1 cellular context compared by ENCODE assay signal in the genomic region with DNA sequence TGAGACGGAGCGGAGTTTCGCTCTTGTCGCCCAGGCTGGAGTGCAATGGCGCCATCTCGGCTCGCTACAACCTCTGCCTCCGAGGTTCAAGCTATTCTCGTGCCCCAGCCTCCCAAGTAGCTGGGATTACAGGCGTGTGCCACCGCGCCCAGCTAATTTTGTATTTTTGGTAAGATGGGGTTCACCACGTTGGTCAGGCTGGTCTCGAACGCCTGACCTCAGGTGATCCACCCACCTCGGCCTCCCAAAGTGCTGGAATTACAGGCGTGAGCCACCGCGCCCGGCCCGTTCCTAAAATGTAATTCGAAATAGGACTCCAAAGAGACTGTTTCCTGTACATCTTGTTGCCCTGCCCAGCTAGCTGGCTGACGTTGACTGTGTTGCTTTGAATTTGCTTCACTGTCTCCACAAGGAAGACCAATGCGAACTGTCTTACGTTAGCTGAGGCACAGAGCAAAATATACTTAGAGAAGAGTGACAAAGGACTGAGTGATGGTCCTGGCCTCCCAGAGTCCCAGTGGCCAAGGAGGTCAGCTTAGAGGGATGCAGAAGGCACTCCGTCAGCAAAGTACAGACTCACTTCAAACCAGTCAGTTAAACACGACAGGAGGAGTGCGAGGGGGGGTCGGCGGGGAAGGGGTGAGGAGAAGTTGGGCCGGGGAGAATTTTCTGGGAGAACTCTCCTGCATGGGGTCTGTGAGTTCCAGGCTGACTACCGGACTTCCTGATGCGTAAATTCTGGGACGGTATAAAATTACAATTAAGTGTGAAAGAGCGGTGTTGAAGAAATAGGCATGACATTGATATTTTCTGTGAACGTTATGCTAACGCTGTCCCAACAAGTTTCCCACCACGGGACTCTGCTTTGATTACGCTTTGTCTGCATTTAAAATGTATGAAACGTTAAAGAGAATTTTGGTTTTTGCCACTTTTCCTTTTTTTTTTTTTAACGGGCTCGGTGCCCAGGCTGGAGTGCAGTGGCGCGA.
TF ChIP-seq lines count a peak whose summit lies in the region.

No MANE protein-coding gene starts in this region.

TF ChIP-seq in K562, 482 proteins besides CTCF, POLR2A, EP300 and RAD21 (continued from another document and continues in another):
- TF ChIP-seq, protein P1, sequence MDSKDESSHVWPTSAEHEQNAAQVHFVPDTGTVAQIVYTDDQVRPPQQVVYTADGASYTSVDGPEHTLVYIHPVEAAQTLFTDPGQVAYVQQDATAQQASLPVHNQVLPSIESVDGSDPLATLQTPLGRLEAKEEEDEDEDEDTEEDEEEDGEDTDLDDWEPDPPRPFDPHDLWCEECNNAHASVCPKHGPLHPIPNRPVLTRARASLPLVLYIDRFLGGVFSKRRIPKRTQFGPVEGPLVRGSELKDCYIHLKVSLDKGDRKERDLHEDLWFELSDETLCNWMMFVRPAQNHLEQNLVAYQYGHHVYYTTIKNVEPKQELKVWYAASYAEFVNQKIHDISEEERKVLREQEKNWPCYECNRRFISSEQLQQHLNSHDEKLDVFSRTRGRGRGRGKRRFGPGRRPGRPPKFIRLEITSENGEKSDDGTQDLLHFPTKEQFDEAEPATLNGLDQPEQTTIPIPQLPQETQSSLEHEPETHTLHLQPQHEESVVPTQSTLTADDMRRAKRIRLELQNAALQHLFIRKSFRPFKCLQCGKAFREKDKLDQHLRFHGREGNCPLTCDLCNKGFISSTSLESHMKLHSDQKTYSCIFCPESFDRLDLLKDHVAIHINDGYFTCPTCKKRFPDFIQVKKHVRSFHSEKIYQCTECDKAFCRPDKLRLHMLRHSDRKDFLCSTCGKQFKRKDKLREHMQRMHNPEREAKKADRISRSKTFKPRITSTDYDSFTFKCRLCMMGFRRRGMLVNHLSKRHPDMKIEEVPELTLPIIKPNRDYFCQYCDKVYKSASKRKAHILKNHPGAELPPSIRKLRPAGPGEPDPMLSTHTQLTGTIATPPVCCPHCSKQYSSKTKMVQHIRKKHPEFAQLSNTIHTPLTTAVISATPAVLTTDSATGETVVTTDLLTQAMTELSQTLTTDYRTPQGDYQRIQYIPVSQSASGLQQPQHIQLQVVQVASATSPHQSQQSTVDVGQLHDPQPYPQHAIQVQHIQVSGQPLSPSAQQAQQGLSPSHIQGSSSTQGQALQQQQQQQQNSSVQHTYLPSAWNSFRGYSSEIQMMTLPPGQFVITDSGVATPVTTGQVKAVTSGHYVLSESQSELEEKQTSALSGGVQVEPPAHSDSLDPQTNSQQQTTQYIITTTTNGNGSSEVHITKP (IDR thresholded peaks at IDR 0.05; ENCODE audit: partially characterized antibody), result peak; percentile 11
- TF ChIP-seq ARID1B (IDR thresholded peaks at IDR 0.05) (no peak; the same call in 1 of the 2 replicates), TCF7 (IDR thresholded peaks at IDR 0.05; ENCODE audit: borderline replicate concordance) (no peak), OTX1 (CRISPR knock-in tag; IDR thresholded peaks at IDR 0.05) (no peak), KAT2B (IDR thresholded peaks at IDR 0.05; ENCODE audit: low read depth, low read length) (no peak), POLR2H (tag; IDR thresholded peaks at IDR 0.05; ENCODE audit: low read depth) (no peak), ZNF77 (CRISPR knock-in tag; IDR thresholded peaks at IDR 0.05) (no peak), MCM7 (IDR thresholded peaks at IDR 0.05) (no peak), TCFL5 (CRISPR knock-in tag; conservative IDR thresholded peaks at IDR 0.05) (no peak), TARDBP (IDR thresholded peaks at IDR 0.05) (peak; percentile 51; the same call in 1 of the 2 replicates), ZNF239 (CRISPR knock-in tag; IDR thresholded peaks at IDR 0.05) (no peak), ZNF274 (IDR thresholded peaks at IDR 0.05; ENCODE audit: borderline replicate concordance, low read depth, low read length) (no peak), KDM5B (IDR thresholded peaks at IDR 0.05; ENCODE audit: insufficient replicate concordance, low read depth, low read length) (peak; percentile 33), ZBTB8A (IDR thresholded peaks at IDR 0.05; ENCODE audit: partially characterized antibody) (no peak), ZNF408 (CRISPR knock-in tag; IDR thresholded peaks at IDR 0.05; ENCODE audit: low read depth) (no peak), BRCA1 (IDR thresholded peaks at IDR 0.05) (no peak), BRCA1 (CRISPR knock-in tag; IDR thresholded peaks at IDR 0.05) (no peak), KDM4B (IDR thresholded peaks at IDR 0.05; ENCODE audit: borderline replicate concordance in 2 of 2, low read depth in 1 of 2) (no peak; a peak in 1 of 4 replicates), NR3C1 (CRISPR knock-in tag; IDR thresholded peaks at IDR 0.05) (no peak), HDAC2 (IDR thresholded peaks at IDR 0.05) (peak; percentile 83), ZNF644 (tag; IDR thresholded peaks at IDR 0.05; ENCODE audit: low read depth) (no peak), CHD2 (IDR thresholded peaks at IDR 0.05; ENCODE audit: low read depth, low read length) (no peak), FOXM1 (IDR thresholded peaks at IDR 0.05; ENCODE audit: low read depth) (peak; percentile 49; the same call in 1 of the 2 replicates), FOXM1 (CRISPR knock-in tag; IDR thresholded peaks at IDR 0.05; ENCODE audit: low read depth) (no peak), POLR2G (IDR thresholded peaks at IDR 0.05; ENCODE audit: low read depth, low read length) (peak; percentile 58), MCM5 (IDR thresholded peaks at IDR 0.05; ENCODE audit: low read depth) (no peak), COPS2 (conservative IDR thresholded peaks at IDR 0.05) (no peak), EHMT2 (IDR thresholded peaks at IDR 0.05) (peak; percentile 51; the same call in 1 of the 2 replicates), ZFP36 (IDR thresholded peaks at IDR 0.05; ENCODE audit: low read depth, low read length, partially characterized antibody) (no peak), ARHGAP35 (IDR thresholded peaks at IDR 0.05; ENCODE audit: partially characterized antibody) (no peak), KAT7 (CRISPR knock-in tag; IDR thresholded peaks at IDR 0.05; ENCODE audit: borderline replicate concordance) (no peak), NR1H2 (CRISPR knock-in tag; IDR thresholded peaks at IDR 0.05) (no peak)
- TF ChIP-seq, protein P2, sequence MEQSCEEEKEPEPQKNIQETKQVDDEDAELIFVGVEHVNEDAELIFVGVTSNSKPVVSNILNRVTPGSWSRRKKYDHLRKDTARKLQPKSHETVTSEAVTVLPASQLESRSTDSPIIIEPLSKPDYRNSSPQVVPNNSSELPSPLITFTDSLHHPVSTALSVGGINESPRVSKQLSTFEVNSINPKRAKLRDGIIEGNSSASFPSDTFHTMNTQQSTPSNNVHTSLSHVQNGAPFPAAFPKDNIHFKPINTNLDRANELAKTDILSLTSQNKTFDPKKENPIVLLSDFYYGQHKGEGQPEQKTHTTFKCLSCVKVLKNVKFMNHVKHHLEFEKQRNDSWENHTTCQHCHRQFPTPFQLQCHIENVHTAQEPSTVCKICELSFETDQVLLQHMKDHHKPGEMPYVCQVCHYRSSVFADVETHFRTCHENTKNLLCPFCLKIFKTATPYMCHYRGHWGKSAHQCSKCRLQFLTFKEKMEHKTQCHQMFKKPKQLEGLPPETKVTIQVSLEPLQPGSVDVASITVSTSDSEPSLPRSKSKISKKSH (CRISPR knock-in tag; IDR thresholded peaks at IDR 0.05), result no peak
- TF ChIP-seq, protein P3, sequence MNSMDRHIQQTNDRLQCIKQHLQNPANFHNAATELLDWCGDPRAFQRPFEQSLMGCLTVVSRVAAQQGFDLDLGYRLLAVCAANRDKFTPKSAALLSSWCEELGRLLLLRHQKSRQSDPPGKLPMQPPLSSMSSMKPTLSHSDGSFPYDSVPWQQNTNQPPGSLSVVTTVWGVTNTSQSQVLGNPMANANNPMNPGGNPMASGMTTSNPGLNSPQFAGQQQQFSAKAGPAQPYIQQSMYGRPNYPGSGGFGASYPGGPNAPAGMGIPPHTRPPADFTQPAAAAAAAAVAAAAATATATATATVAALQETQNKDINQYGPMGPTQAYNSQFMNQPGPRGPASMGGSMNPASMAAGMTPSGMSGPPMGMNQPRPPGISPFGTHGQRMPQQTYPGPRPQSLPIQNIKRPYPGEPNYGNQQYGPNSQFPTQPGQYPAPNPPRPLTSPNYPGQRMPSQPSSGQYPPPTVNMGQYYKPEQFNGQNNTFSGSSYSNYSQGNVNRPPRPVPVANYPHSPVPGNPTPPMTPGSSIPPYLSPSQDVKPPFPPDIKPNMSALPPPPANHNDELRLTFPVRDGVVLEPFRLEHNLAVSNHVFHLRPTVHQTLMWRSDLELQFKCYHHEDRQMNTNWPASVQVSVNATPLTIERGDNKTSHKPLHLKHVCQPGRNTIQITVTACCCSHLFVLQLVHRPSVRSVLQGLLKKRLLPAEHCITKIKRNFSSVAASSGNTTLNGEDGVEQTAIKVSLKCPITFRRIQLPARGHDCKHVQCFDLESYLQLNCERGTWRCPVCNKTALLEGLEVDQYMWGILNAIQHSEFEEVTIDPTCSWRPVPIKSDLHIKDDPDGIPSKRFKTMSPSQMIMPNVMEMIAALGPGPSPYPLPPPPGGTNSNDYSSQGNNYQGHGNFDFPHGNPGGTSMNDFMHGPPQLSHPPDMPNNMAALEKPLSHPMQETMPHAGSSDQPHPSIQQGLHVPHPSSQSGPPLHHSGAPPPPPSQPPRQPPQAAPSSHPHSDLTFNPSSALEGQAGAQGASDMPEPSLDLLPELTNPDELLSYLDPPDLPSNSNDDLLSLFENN (IDR thresholded peaks at IDR 0.05; ENCODE audit: low read depth in 2 of 2, low read length in 2 of 2), result no peak
- TF ChIP-seq, protein P4, sequence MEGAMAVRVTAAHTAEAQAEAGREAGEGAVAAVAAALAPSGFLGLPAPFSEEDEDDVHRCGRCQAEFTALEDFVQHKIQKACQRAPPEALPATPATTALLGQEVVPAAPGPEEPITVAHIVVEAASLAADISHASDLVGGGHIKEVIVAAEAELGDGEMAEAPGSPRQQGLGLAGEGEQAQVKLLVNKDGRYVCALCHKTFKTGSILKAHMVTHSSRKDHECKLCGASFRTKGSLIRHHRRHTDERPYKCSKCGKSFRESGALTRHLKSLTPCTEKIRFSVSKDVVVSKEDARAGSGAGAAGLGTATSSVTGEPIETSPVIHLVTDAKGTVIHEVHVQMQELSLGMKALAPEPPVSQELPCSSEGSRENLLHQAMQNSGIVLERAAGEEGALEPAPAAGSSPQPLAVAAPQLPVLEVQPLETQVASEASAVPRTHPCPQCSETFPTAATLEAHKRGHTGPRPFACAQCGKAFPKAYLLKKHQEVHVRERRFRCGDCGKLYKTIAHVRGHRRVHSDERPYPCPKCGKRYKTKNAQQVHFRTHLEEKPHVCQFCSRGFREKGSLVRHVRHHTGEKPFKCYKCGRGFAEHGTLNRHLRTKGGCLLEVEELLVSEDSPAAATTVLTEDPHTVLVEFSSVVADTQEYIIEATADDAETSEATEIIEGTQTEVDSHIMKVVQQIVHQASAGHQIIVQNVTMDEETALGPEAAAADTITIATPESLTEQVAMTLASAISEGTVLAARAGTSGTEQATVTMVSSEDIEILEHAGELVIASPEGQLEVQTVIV (CRISPR knock-in tag; IDR thresholded peaks at IDR 0.05; ENCODE audit: borderline replicate concordance), result no peak
- TF ChIP-seq, protein P5, sequence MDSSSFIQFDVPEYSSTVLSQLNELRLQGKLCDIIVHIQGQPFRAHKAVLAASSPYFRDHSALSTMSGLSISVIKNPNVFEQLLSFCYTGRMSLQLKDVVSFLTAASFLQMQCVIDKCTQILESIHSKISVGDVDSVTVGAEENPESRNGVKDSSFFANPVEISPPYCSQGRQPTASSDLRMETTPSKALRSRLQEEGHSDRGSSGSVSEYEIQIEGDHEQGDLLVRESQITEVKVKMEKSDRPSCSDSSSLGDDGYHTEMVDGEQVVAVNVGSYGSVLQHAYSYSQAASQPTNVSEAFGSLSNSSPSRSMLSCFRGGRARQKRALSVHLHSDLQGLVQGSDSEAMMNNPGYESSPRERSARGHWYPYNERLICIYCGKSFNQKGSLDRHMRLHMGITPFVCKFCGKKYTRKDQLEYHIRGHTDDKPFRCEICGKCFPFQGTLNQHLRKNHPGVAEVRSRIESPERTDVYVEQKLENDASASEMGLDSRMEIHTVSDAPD (CRISPR knock-in tag; IDR thresholded peaks at IDR 0.05), result no peak
- TF ChIP-seq, protein P6, sequence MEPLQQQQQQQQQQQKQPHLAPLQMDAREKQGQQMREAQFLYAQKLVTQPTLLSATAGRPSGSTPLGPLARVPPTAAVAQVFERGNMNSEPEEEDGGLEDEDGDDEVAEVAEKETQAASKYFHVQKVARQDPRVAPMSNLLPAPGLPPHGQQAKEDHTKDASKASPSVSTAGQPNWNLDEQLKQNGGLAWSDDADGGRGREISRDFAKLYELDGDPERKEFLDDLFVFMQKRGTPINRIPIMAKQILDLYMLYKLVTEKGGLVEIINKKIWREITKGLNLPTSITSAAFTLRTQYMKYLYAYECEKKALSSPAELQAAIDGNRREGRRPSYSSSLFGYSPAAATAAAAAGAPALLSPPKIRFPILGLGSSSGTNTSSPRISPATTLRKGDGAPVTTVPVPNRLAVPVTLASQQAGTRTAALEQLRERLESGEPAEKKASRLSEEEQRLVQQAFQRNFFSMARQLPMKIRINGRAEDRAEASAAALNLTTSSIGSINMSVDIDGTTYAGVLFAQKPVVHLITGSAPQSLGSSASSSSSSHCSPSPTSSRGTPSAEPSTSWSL (CRISPR knock-in tag; IDR thresholded peaks at IDR 0.05; ENCODE audit: borderline replicate concordance), result no peak
- TF ChIP-seq, protein P7, sequence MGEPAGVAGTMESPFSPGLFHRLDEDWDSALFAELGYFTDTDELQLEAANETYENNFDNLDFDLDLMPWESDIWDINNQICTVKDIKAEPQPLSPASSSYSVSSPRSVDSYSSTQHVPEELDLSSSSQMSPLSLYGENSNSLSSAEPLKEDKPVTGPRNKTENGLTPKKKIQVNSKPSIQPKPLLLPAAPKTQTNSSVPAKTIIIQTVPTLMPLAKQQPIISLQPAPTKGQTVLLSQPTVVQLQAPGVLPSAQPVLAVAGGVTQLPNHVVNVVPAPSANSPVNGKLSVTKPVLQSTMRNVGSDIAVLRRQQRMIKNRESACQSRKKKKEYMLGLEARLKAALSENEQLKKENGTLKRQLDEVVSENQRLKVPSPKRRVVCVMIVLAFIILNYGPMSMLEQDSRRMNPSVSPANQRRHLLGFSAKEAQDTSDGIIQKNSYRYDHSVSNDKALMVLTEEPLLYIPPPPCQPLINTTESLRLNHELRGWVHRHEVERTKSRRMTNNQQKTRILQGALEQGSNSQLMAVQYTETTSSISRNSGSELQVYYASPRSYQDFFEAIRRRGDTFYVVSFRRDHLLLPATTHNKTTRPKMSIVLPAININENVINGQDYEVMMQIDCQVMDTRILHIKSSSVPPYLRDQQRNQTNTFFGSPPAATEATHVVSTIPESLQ (CRISPR knock-in tag; IDR thresholded peaks at IDR 0.05), result no peak
- TF ChIP-seq, protein P8, sequence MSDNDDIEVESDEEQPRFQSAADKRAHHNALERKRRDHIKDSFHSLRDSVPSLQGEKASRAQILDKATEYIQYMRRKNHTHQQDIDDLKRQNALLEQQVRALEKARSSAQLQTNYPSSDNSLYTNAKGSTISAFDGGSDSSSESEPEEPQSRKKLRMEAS (CRISPR knock-in tag; IDR thresholded peaks at IDR 0.05), result no peak
